In the genomic region with DNA sequence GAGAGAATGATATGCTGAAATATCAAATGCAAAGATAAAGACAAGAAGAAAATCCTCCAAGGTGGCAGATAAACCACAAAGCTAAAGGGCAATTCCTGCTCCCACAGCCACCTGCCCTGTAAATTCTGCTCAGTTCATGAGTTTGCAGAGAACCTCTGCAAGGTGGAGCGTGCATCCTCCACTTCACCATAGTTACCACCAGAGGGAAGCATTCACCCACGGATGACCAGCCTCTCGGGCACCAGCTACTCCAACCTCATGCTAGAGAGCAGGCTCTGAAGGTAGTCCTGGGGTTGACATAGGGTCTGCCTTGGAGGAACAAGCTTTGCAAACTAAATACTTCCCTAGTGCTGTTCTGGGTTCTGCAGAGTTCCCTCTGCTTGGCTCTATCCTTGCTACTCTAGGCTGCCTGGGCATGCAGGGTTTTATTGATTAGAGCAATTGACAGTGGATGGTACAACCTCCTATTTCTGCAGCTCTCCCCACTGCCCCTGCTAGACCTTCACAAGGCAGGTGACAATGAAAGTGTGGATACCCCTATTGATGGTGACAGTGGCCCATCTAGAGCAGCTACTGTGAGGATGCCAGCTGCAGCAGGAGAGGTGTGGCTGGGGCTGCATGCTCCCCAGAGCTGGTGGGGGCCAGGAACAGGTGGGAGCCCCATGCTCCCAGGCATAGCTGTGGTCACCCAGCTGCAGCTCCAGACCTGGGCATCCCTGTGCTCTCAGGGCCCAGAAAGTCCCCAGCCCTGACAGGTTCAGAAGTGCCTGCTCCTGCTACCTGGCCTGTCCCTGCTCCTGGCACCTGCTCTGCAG, we compare ENCODE assay signal across 1 cellular context.
TF ChIP-seq lines count a peak whose summit lies in the region.

No MANE protein-coding gene starts in this region.

TF ChIP-seq in HepG2, 621 proteins besides CTCF, POLR2A, EP300 and RAD21 (continued from another document and continues in another):
- TF ChIP-seq, protein P1, sequence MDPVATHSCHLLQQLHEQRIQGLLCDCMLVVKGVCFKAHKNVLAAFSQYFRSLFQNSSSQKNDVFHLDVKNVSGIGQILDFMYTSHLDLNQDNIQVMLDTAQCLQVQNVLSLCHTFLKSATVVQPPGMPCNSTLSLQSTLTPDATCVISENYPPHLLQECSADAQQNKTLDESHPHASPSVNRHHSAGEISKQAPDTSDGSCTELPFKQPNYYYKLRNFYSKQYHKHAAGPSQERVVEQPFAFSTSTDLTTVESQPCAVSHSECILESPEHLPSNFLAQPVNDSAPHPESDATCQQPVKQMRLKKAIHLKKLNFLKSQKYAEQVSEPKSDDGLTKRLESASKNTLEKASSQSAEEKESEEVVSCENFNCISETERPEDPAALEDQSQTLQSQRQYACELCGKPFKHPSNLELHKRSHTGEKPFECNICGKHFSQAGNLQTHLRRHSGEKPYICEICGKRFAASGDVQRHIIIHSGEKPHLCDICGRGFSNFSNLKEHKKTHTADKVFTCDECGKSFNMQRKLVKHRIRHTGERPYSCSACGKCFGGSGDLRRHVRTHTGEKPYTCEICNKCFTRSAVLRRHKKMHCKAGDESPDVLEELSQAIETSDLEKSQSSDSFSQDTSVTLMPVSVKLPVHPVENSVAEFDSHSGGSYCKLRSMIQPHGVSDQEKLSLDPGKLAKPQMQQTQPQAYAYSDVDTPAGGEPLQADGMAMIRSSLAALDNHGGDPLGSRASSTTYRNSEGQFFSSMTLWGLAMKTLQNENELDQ (CRISPR knock-in tag; IDR thresholded peaks at IDR 0.05; ENCODE audit: borderline replicate concordance), result no peak
- no peak for TF ChIP-seq RCOR2 (CRISPR knock-in tag; IDR thresholded peaks at IDR 0.05)
- no peak for TF ChIP-seq KAT8 (CRISPR knock-in tag; IDR thresholded peaks at IDR 0.05)
- TF ChIP-seq HINFP (CRISPR knock-in tag; IDR thresholded peaks at IDR 0.05; ENCODE audit: low read depth), result no peak
- TF ChIP-seq ATM (IDR thresholded peaks at IDR 0.05; ENCODE audit: borderline replicate concordance), result no peak
- TF ChIP-seq EEA1 (CRISPR knock-in tag; IDR thresholded peaks at IDR 0.05; ENCODE audit: borderline replicate concordance), result 0 out of 2 replicates have a peak, but pooled peaks have one; percentile 36
- no peak for TF ChIP-seq PRDM15 (CRISPR knock-in tag; IDR thresholded peaks at IDR 0.05)
- no peak for TF ChIP-seq ZNF792 (CRISPR knock-in tag; IDR thresholded peaks at IDR 0.05)
- no peak for TF ChIP-seq TBP (CRISPR knock-in tag; IDR thresholded peaks at IDR 0.05)
- no peak for TF ChIP-seq AKAP8 (CRISPR knock-in tag; IDR thresholded peaks at IDR 0.05)
- no peak for TF ChIP-seq TBX3 (IDR thresholded peaks at IDR 0.05; ENCODE audit: borderline replicate concordance)
- TF ChIP-seq ZNF607 (CRISPR knock-in tag; IDR thresholded peaks at IDR 0.05; ENCODE audit: borderline replicate concordance), result no peak
- 0 out of 2 replicates have a peak, but pooled peaks have one; percentile 13 for TF ChIP-seq GATAD2A (CRISPR knock-in tag; IDR thresholded peaks at IDR 0.05)
- no peak for TF ChIP-seq POLR2AphosphoS2 (IDR thresholded peaks at IDR 0.05; ENCODE audit: low read depth, low read length)
- TF ChIP-seq ZFP62 (CRISPR knock-in tag; IDR thresholded peaks at IDR 0.05), result no peak
- peak; percentile 98 for TF ChIP-seq STAG1 (CRISPR knock-in tag; IDR thresholded peaks at IDR 0.05)
- TF ChIP-seq SRSF4 (IDR thresholded peaks at IDR 0.05; ENCODE audit: low read depth, low read length, poor library complexity, severe bottlenecking), result no peak
- no peak for TF ChIP-seq PRDM10 (CRISPR knock-in tag; IDR thresholded peaks at IDR 0.05; ENCODE audit: low read depth)
- TF ChIP-seq, protein P2, sequence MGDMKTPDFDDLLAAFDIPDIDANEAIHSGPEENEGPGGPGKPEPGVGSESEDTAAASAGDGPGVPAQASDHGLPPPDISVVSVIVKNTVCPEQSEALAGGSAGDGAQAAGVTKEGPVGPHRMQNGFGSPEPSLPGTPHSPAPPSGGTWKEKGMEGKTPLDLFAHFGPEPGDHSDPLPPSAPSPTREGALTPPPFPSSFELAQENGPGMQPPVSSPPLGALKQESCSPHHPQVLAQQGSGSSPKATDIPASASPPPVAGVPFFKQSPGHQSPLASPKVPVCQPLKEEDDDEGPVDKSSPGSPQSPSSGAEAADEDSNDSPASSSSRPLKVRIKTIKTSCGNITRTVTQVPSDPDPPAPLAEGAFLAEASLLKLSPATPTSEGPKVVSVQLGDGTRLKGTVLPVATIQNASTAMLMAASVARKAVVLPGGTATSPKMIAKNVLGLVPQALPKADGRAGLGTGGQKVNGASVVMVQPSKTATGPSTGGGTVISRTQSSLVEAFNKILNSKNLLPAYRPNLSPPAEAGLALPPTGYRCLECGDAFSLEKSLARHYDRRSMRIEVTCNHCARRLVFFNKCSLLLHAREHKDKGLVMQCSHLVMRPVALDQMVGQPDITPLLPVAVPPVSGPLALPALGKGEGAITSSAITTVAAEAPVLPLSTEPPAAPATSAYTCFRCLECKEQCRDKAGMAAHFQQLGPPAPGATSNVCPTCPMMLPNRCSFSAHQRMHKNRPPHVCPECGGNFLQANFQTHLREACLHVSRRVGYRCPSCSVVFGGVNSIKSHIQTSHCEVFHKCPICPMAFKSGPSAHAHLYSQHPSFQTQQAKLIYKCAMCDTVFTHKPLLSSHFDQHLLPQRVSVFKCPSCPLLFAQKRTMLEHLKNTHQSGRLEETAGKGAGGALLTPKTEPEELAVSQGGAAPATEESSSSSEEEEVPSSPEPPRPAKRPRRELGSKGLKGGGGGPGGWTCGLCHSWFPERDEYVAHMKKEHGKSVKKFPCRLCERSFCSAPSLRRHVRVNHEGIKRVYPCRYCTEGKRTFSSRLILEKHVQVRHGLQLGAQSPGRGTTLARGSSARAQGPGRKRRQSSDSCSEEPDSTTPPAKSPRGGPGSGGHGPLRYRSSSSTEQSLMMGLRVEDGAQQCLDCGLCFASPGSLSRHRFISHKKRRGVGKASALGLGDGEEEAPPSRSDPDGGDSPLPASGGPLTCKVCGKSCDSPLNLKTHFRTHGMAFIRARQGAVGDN (CRISPR knock-in tag; IDR thresholded peaks at IDR 0.05), result no peak
- TF ChIP-seq RNF2 (conservative IDR thresholded peaks at IDR 0.05; ENCODE audit: low read depth), result no peak
- TF ChIP-seq, protein P3, sequence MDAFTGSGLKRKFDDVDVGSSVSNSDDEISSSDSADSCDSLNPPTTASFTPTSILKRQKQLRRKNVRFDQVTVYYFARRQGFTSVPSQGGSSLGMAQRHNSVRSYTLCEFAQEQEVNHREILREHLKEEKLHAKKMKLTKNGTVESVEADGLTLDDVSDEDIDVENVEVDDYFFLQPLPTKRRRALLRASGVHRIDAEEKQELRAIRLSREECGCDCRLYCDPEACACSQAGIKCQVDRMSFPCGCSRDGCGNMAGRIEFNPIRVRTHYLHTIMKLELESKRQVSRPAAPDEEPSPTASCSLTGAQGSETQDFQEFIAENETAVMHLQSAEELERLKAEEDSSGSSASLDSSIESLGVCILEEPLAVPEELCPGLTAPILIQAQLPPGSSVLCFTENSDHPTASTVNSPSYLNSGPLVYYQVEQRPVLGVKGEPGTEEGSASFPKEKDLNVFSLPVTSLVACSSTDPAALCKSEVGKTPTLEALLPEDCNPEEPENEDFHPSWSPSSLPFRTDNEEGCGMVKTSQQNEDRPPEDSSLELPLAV (CRISPR knock-in tag; conservative IDR thresholded peaks at IDR 0.05; ENCODE audit: low read depth), result no peak
- peak; percentile 27; the same call in 1 of the 2 replicates for TF ChIP-seq SPEN (CRISPR knock-in tag; IDR thresholded peaks at IDR 0.05; ENCODE audit: low read depth)
- TF ChIP-seq NONO (IDR thresholded peaks at IDR 0.05), result no peak
- no peak for TF ChIP-seq NONO (CRISPR knock-in tag; conservative IDR thresholded peaks at IDR 0.05)
- TF ChIP-seq, protein P4, sequence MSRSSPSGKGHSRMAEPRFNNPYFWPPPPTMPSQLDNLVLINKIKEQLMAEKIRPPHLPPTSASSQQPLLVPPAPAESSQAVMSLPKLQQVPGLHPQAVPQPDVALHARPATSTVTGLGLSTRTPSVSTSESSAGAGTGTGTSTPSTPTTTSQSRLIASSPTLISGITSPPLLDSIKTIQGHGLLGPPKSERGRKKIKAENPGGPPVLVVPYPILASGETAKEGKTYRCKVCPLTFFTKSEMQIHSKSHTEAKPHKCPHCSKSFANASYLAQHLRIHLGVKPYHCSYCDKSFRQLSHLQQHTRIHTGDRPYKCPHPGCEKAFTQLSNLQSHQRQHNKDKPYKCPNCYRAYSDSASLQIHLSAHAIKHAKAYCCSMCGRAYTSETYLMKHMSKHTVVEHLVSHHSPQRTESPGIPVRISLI (CRISPR knock-in tag; IDR thresholded peaks at IDR 0.05; ENCODE audit: borderline replicate concordance), result no peak
- TF ChIP-seq SALL1 (CRISPR knock-in tag; IDR thresholded peaks at IDR 0.05), result peak; percentile 64; the same call in 1 of the 2 replicates
- TF ChIP-seq, protein P5, sequence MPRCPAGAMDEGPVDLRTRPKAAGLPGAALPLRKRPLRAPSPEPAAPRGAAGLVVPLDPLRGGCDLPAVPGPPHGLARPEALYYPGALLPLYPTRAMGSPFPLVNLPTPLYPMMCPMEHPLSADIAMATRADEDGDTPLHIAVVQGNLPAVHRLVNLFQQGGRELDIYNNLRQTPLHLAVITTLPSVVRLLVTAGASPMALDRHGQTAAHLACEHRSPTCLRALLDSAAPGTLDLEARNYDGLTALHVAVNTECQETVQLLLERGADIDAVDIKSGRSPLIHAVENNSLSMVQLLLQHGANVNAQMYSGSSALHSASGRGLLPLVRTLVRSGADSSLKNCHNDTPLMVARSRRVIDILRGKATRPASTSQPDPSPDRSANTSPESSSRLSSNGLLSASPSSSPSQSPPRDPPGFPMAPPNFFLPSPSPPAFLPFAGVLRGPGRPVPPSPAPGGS (CRISPR knock-in tag; IDR thresholded peaks at IDR 0.05), result no peak
- TF ChIP-seq ZNF143 (CRISPR knock-in tag; IDR thresholded peaks at IDR 0.05), result no peak
- no peak for TF ChIP-seq NR2F1 (CRISPR knock-in tag; IDR thresholded peaks at IDR 0.05)
- no peak for TF ChIP-seq HIVEP1 (CRISPR knock-in tag; IDR thresholded peaks at IDR 0.05)
